Comparison of ENCODE assay signal across 10 cellular contexts in genomic region chr3:189458536-189458935, GRCh38.
A peak's percentile ranks its signal among the peaks of the same experiment; 100 is the strongest.
DNase-seq lines count a peak whose midpoint lies in the region; ATAC-seq lines count a peak whose summit lies in the region.
"Had no signal": no experiment of that assay in that cellular context is flagged by ENCODE, and none has a peak within 500 bp of the region (broad histone marks: within the 10 kb centered on the region; RNA-seq: fewer than 3 reads in every experiment).

No MANE protein-coding gene starts in this region.

- no peaks in the 10 kb centered on the region for H3K36me3 ChIP-seq in adipocyte (ENCODE audit: control insufficient read depth, insufficient read depth, low read length, severe bottlenecking)
- H3K36me3 ChIP-seq: BLaER1 treated with 17β-estradiol and CSF1 and Interleukin-3, amounts not matched to agents 10 nM and 100 nM; spleen had no signal

- H3K4me3 ChIP-seq in adipocyte (ENCODE audit: low read length), result no peak overlapping the region
- H3K4me3 ChIP-seq: BLaER1 treated with 17β-estradiol and CSF1 and Interleukin-3, amounts not matched to agents 10 nM and 100 nM; spleen had no signal

- H3K9ac ChIP-seq in adipocyte (ENCODE audit: low read length), result no peak overlapping the region
- H3K9ac ChIP-seq: BLaER1 treated with 17β-estradiol and CSF1 and Interleukin-3, amounts not matched to agents 10 nM and 100 nM had no signal

- ATAC-seq in GM21619 (IDR thresholded peaks at IDR 0.05; ENCODE audit: unreplicated experiment) (no peak), HG02623 (IDR thresholded peaks at IDR 0.05; ENCODE audit: unreplicated experiment) (no peak), HG03520 (IDR thresholded peaks at IDR 0.05; ENCODE audit: unreplicated experiment) (no peak)

- DNase-seq in DMS 273 treated with DMSO at 0.1 percent for 48 hours (lab: John Stamatoyannopoulos, UW) (peak; percentile 54), M059J (ENCODE audit: low read depth) (peak; percentile 94), adipocyte (ENCODE audit: low read depth) (peak; percentile 2), left kidney (ENCODE audit: low read depth, low spot score) (peak; percentile 83), cerebellar cortex (ENCODE audit: low spot score) (no peak)
- DNase-seq: spleen had no signal

- no peaks in the 10 kb centered on the region for H3K9me3 ChIP-seq in adipocyte (ENCODE audit: control insufficient read depth, low read length)
- H3K9me3 ChIP-seq: BLaER1 treated with 17β-estradiol and CSF1 and Interleukin-3, amounts not matched to agents 10 nM and 100 nM; spleen had no signal

- H3K27me3 ChIP-seq in adipocyte (replicated peaks; ENCODE audit: control insufficient read depth, insufficient read depth, low read length), result no peaks in the 10 kb centered on the region
- H3K27me3 ChIP-seq: BLaER1 treated with 17β-estradiol and CSF1 and Interleukin-3, amounts not matched to agents 10 nM and 100 nM; spleen had no signal

- peaks cover 4% of the 10 kb centered on the region for H3K4me1 ChIP-seq in adipocyte (ENCODE audit: control insufficient read depth, insufficient read depth, low read length)
- H3K4me1 ChIP-seq: BLaER1 treated with 17β-estradiol and CSF1 and Interleukin-3, amounts not matched to agents 10 nM and 100 nM; spleen had no signal
